In the genomic region with DNA sequence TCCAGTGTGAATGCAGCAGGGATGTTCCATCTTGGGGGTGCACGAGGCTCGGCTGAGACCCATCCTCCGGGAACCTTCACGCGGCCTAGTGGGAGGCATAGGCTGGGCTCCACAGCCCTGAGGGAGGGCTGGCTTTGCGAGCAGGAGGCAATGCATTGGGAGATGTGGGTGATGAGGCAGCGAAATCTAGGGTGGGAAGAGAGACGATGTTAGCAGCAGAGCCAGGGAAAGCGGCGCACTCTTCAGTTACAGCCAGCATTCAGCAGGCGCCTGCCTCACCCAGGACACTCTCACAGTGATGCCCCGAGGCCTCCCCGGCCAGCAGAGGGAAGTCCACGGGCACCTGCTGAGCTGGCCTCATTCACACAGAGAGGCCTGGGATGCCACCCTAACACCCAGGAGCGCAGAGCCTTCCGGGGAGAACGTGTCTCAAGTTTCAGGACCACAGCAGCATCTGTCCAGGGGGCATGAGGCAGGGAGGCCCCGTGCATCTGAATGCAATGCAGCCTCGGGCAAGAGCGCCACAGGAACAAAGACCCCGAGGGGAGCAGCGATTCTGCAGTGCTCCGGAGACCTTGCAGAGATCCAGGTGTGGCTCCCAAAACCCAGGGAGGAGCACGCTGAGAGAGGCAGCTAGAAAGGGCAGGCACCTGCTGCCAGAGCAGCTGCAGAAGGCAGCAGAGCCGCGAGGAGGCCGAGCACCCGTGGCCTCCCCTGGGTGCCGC, we compare ENCODE assay signal across 1 cellular context.
TF ChIP-seq lines count a peak whose summit lies in the region.

No MANE protein-coding gene starts in this region.

TF ChIP-seq in WTC11, 78 proteins besides CTCF, POLR2A, EP300 and RAD21 (continued from another document):
- no peak for TF ChIP-seq IRF1 (CRISPR knock-in tag; IDR thresholded peaks at IDR 0.05)
- TF ChIP-seq E2F4 (CRISPR knock-in tag; IDR thresholded peaks at IDR 0.05; ENCODE audit: borderline replicate concordance, low read depth): no peak
- no peak for TF ChIP-seq ZNF281 (CRISPR knock-in tag; IDR thresholded peaks at IDR 0.05)
- no peak for TF ChIP-seq CREM (CRISPR knock-in tag; IDR thresholded peaks at IDR 0.05)
- TF ChIP-seq, protein P1, sequence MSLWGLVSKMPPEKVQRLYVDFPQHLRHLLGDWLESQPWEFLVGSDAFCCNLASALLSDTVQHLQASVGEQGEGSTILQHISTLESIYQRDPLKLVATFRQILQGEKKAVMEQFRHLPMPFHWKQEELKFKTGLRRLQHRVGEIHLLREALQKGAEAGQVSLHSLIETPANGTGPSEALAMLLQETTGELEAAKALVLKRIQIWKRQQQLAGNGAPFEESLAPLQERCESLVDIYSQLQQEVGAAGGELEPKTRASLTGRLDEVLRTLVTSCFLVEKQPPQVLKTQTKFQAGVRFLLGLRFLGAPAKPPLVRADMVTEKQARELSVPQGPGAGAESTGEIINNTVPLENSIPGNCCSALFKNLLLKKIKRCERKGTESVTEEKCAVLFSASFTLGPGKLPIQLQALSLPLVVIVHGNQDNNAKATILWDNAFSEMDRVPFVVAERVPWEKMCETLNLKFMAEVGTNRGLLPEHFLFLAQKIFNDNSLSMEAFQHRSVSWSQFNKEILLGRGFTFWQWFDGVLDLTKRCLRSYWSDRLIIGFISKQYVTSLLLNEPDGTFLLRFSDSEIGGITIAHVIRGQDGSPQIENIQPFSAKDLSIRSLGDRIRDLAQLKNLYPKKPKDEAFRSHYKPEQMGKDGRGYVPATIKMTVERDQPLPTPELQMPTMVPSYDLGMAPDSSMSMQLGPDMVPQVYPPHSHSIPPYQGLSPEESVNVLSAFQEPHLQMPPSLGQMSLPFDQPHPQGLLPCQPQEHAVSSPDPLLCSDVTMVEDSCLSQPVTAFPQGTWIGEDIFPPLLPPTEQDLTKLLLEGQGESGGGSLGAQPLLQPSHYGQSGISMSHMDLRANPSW (CRISPR knock-in tag; conservative IDR thresholded peaks at IDR 0.05; ENCODE audit: low read depth): no peak
- TF ChIP-seq ZBTB21 (CRISPR knock-in tag; IDR thresholded peaks at IDR 0.05; ENCODE audit: borderline replicate concordance): no peak
- TF ChIP-seq MXD4 (CRISPR knock-in tag; IDR thresholded peaks at IDR 0.05; ENCODE audit: borderline replicate concordance): no peak
- TF ChIP-seq, protein P2, sequence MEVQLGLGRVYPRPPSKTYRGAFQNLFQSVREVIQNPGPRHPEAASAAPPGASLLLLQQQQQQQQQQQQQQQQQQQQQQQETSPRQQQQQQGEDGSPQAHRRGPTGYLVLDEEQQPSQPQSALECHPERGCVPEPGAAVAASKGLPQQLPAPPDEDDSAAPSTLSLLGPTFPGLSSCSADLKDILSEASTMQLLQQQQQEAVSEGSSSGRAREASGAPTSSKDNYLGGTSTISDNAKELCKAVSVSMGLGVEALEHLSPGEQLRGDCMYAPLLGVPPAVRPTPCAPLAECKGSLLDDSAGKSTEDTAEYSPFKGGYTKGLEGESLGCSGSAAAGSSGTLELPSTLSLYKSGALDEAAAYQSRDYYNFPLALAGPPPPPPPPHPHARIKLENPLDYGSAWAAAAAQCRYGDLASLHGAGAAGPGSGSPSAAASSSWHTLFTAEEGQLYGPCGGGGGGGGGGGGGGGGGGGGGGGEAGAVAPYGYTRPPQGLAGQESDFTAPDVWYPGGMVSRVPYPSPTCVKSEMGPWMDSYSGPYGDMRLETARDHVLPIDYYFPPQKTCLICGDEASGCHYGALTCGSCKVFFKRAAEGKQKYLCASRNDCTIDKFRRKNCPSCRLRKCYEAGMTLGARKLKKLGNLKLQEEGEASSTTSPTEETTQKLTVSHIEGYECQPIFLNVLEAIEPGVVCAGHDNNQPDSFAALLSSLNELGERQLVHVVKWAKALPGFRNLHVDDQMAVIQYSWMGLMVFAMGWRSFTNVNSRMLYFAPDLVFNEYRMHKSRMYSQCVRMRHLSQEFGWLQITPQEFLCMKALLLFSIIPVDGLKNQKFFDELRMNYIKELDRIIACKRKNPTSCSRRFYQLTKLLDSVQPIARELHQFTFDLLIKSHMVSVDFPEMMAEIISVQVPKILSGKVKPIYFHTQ (CRISPR knock-in tag; IDR thresholded peaks at IDR 0.05): no peak
- no peak for TF ChIP-seq MLX (CRISPR knock-in tag; IDR thresholded peaks at IDR 0.05)
- TF ChIP-seq, protein P3, sequence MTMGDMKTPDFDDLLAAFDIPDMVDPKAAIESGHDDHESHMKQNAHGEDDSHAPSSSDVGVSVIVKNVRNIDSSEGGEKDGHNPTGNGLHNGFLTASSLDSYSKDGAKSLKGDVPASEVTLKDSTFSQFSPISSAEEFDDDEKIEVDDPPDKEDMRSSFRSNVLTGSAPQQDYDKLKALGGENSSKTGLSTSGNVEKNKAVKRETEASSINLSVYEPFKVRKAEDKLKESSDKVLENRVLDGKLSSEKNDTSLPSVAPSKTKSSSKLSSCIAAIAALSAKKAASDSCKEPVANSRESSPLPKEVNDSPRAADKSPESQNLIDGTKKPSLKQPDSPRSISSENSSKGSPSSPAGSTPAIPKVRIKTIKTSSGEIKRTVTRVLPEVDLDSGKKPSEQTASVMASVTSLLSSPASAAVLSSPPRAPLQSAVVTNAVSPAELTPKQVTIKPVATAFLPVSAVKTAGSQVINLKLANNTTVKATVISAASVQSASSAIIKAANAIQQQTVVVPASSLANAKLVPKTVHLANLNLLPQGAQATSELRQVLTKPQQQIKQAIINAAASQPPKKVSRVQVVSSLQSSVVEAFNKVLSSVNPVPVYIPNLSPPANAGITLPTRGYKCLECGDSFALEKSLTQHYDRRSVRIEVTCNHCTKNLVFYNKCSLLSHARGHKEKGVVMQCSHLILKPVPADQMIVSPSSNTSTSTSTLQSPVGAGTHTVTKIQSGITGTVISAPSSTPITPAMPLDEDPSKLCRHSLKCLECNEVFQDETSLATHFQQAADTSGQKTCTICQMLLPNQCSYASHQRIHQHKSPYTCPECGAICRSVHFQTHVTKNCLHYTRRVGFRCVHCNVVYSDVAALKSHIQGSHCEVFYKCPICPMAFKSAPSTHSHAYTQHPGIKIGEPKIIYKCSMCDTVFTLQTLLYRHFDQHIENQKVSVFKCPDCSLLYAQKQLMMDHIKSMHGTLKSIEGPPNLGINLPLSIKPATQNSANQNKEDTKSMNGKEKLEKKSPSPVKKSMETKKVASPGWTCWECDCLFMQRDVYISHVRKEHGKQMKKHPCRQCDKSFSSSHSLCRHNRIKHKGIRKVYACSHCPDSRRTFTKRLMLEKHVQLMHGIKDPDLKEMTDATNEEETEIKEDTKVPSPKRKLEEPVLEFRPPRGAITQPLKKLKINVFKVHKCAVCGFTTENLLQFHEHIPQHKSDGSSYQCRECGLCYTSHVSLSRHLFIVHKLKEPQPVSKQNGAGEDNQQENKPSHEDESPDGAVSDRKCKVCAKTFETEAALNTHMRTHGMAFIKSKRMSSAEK (CRISPR knock-in tag; IDR thresholded peaks at IDR 0.05; ENCODE audit: borderline replicate concordance): no peak
- TF ChIP-seq TEAD4 (CRISPR knock-in tag; IDR thresholded peaks at IDR 0.05): no peak
- TF ChIP-seq ZNF423 (CRISPR knock-in tag; IDR thresholded peaks at IDR 0.05): no peak
- no peak for TF ChIP-seq ARID4B (CRISPR knock-in tag; IDR thresholded peaks at IDR 0.05; ENCODE audit: borderline replicate concordance)
- no peak for TF ChIP-seq ZNF121 (CRISPR knock-in tag; IDR thresholded peaks at IDR 0.05)
